8 cellular contexts compared by ENCODE assay signal in genomic region chr6:129491436-129491835, GRCh38.
DNase-seq lines count a peak whose midpoint lies in the region; ATAC-seq, FAIRE-seq and TF ChIP-seq lines count a peak whose summit lies in the region.

No MANE protein-coding gene starts in this region.

- H3K4me3 ChIP-seq in GM12878 (no peak overlapping the region), neutrophil (ENCODE audit: low read depth in 1 of 2, low read length in 1 of 2) (no peak overlapping the region)

- H3K9ac ChIP-seq in GM12878 (ENCODE audit: control insufficient read depth, insufficient read depth, low read length) = no peak overlapping the region

- RAD21 ChIA-PET in GM12878 (lab: Charles Lee; ENCODE audit: unreplicated experiment) = interaction anchor here (0.7 to 1.7 kb wide), 5 partner anchors 182 to 384 kb away, joined by 3 to 5 read pairs (median 4); no protein-coding TSS in a partner anchor

- TF ChIP-seq RAD21 in GM12878 (IDR thresholded peaks at IDR 0.05; ENCODE audit: insufficient read depth, low read depth, low read length) = no peak

- H3K79me2 ChIP-seq in GM12878 (ENCODE audit: control insufficient read depth, insufficient read depth, low read length) = no peaks in the 10 kb centered on the region

- H3K4me1 ChIP-seq in GM12878 (ENCODE audit: control insufficient read depth, insufficient read depth, low read length) (peaks cover 23% of the 10 kb centered on the region), neutrophil (ENCODE audit: control insufficient read depth in 1 of 2, insufficient read depth in 1 of 2, low read depth in 1 of 2, low read length in 1 of 2) (peaks cover 11 to 16% of the 10 kb centered on the region in 2 experiments)

- no peak for TF ChIP-seq POLR2A in GM12878 (IDR thresholded peaks at IDR 0.05; ENCODE audit: low read depth, low read length)

- ATAC-seq in HG03139 (IDR thresholded peaks at IDR 0.05; ENCODE audit: unreplicated experiment) (peak; percentile 3), GM12878 (peak; percentile 35)

- POLR2A ChIA-PET in GM12878 (lab: Charles Lee) = no interaction called here

- H3K27me3 ChIP-seq in GM12878 (replicated peaks in 1 of 2; ENCODE audit: control insufficient read depth in 2 of 2, insufficient read depth in 2 of 2, low read length in 1 of 2) (no peaks in the 10 kb centered on the region), neutrophil (no peaks in the 10 kb centered on the region)

- H2AFZ ChIP-seq in GM12878 (ENCODE audit: control insufficient read depth, low read depth, low read length) = 0 out of 2 replicates have a peak overlapping the region, but pooled peaks have one; percentile 81

- peak overlapping the region; percentile 73 for H3K4me2 ChIP-seq in GM12878 (ENCODE audit: control insufficient read depth, insufficient read depth)

- H4K20me1 ChIP-seq in GM12878 (ENCODE audit: control insufficient read depth, insufficient read depth) = no peaks in the 10 kb centered on the region

- H3K27ac ChIP-seq in GM12878 (ENCODE audit: control insufficient read depth, insufficient read depth) = peak overlapping the region; percentile 88; the same call in 1 of the 2 replicates
- peak overlapping the region; percentile 61 for H3K27ac ChIP-seq in neutrophil

- no peak for TF ChIP-seq EP300 in GM12878 (IDR thresholded peaks at IDR 0.05; ENCODE audit: borderline replicate concordance in 1 of 2, control insufficient read depth in 1 of 2, low read depth in 2 of 2, low read length in 2 of 2)

- DNase-seq in GM18507 (ENCODE audit: extremely low spot score, insufficient read length, low read depth) = no peak
- DNase-seq in GM12878 (ENCODE audit: low read depth, low spot score) = no peak
- DNase-seq in COLO829 (ENCODE audit: low spot score) = no peak
- no peak for DNase-seq in AML-193 (lab: John Stamatoyannopoulos, UW)
- DNase-seq in GM20000 (ENCODE audit: low spot score) = no peak
- no peak for DNase-seq in C1 segment of cervical spinal cord (lab: John Stamatoyannopoulos, UW)

- WGBS in GM12878 (ENCODE audit: insufficient coverage, insufficient replicate concordance, low lambda C conversion rate, missing lambda C conversion rate) = 83% methylated on average over 6 of the region's 6 CpGs

- intact Hi-C loops in GM12878 (cut with micrococcal nuclease; ENCODE audit: unreplicated experiment) = loop anchor here (2.0 to 10.0 kb wide), 2 partner anchors 43 to 393 kb away; no protein-coding TSS in a partner anchor

- no peaks in the 10 kb centered on the region for H3K36me3 ChIP-seq in GM12878 (ENCODE audit: control insufficient read depth in 2 of 2, insufficient read depth in 2 of 2, low read length in 1 of 2)
- H3K36me3 ChIP-seq in neutrophil = no peaks in the 10 kb centered on the region

- SMC1A ChIA-PET in GM12878 (lab: Charles Lee; ENCODE audit: uncharacterized antibody, unreplicated experiment) = interaction anchor here (0.6 to 4.2 kb wide), 8 partner anchors 9 to 876 kb away, joined by 3 to 18 read pairs (median 4); no protein-coding TSS in a partner anchor

- H3K9me3 ChIP-seq in GM12878 (replicated peaks; ENCODE audit: control insufficient read depth, insufficient read depth, low read length) (no peaks in the 10 kb centered on the region), neutrophil (no peaks in the 10 kb centered on the region)

- TF ChIP-seq CTCF in GM12878 (IDR thresholded peaks at IDR 0.05 in 2 of 3, conservative IDR thresholded peaks at IDR 0.05 in 1 of 3; ENCODE audit: control insufficient read depth in 2 of 3, extremely low read depth in 1 of 3, insufficient read depth in 1 of 3, low read depth in 3 of 3, low read length in 3 of 3) (no peak), neutrophil (IDR thresholded peaks at IDR 0.05) (no peak), GM20000 (IDR thresholded peaks at IDR 0.05; ENCODE audit: extremely low read depth, missing control alignments) (no peak)

- in situ Hi-C loops in GM12878 (cut with MboI) = loop anchor here (5.0 to 10.0 kb wide), 2 partner anchors 251 to 443 kb away; no protein-coding TSS in a partner anchor

- no TSS peak for BruUV-seq in GM12878 (replicated peaks; lab: Mats Ljungman, UMichigan)

- FAIRE-seq in GM18507 (lab: Jason Lieb, UNC) = peak; percentile 5
- FAIRE-seq in GM12878 (lab: Jason Lieb, UNC) = no peak

- CTCF ChIA-PET in GM12878 (lab: Yijun Ruan, JAX) = interaction anchor here (1.0 to 5.7 kb wide), 3 partner anchors 9 to 107 kb away, joined by 3 to 59 read pairs (median 3); no protein-coding TSS in a partner anchor

TF ChIP-seq in GM12878, 131 proteins besides CTCF, POLR2A, EP300 and RAD21:
- TF ChIP-seq EGR1 (IDR thresholded peaks at IDR 0.05; ENCODE audit: borderline replicate concordance in 1 of 2, low read depth in 2 of 2, low read length in 2 of 2) = no peak
- TF ChIP-seq ETV6 (conservative IDR thresholded peaks at IDR 0.05 in 1 of 2, IDR thresholded peaks at IDR 0.05 in 1 of 2; ENCODE audit: borderline replicate concordance in 1 of 2, low read depth in 1 of 2) = no peak
- TF ChIP-seq SP1 (IDR thresholded peaks at IDR 0.05; ENCODE audit: low read depth, low read length) = no peak
- no peak for TF ChIP-seq ZNF274 (IDR thresholded peaks at IDR 0.05; ENCODE audit: insufficient read depth, insufficient read length)
- no peak for TF ChIP-seq CHD1 (IDR thresholded peaks at IDR 0.05; ENCODE audit: low read depth, low read length)
- TF ChIP-seq CREM (IDR thresholded peaks at IDR 0.05; ENCODE audit: low read depth) = no peak
- no peak for TF ChIP-seq SUPT20H (IDR thresholded peaks at IDR 0.05; ENCODE audit: borderline replicate concordance, control insufficient read depth, low read depth, low read length)
- TF ChIP-seq BMI1 (IDR thresholded peaks at IDR 0.05; ENCODE audit: borderline replicate concordance) = no peak
- TF ChIP-seq NKRF (conservative IDR thresholded peaks at IDR 0.05) = no peak
- no peak for TF ChIP-seq HDGF (IDR thresholded peaks at IDR 0.05)
- TF ChIP-seq PBX3 (IDR thresholded peaks at IDR 0.05; ENCODE audit: insufficient replicate concordance, low read depth, low read length) = no peak
- no peak for TF ChIP-seq KLF5 (IDR thresholded peaks at IDR 0.05; ENCODE audit: partially characterized antibody)
- no peak for TF ChIP-seq RB1 (IDR thresholded peaks at IDR 0.05; ENCODE audit: borderline replicate concordance)
- no peak for TF ChIP-seq CREB1 (IDR thresholded peaks at IDR 0.05; ENCODE audit: low read depth)
- TF ChIP-seq MTA2 (IDR thresholded peaks at IDR 0.05; ENCODE audit: low read depth) = no peak
- TF ChIP-seq MYB (IDR thresholded peaks at IDR 0.05; ENCODE audit: borderline replicate concordance, low read depth, low read length) = no peak
